Comparison of ENCODE assay signal across 2 cellular contexts in genomic region chr3:149388714-149389417, GRCh38.
TF ChIP-seq lines count a peak whose summit lies in the region.

No MANE protein-coding gene starts in this region.

TF ChIP-seq in HCT116, 20 proteins besides CTCF, POLR2A, EP300 and RAD21:
- no peak for TF ChIP-seq TCF7L2 (IDR thresholded peaks at IDR 0.05; ENCODE audit: borderline replicate concordance, extremely low read depth, insufficient read depth, insufficient read length)
- TF ChIP-seq, protein P1, sequence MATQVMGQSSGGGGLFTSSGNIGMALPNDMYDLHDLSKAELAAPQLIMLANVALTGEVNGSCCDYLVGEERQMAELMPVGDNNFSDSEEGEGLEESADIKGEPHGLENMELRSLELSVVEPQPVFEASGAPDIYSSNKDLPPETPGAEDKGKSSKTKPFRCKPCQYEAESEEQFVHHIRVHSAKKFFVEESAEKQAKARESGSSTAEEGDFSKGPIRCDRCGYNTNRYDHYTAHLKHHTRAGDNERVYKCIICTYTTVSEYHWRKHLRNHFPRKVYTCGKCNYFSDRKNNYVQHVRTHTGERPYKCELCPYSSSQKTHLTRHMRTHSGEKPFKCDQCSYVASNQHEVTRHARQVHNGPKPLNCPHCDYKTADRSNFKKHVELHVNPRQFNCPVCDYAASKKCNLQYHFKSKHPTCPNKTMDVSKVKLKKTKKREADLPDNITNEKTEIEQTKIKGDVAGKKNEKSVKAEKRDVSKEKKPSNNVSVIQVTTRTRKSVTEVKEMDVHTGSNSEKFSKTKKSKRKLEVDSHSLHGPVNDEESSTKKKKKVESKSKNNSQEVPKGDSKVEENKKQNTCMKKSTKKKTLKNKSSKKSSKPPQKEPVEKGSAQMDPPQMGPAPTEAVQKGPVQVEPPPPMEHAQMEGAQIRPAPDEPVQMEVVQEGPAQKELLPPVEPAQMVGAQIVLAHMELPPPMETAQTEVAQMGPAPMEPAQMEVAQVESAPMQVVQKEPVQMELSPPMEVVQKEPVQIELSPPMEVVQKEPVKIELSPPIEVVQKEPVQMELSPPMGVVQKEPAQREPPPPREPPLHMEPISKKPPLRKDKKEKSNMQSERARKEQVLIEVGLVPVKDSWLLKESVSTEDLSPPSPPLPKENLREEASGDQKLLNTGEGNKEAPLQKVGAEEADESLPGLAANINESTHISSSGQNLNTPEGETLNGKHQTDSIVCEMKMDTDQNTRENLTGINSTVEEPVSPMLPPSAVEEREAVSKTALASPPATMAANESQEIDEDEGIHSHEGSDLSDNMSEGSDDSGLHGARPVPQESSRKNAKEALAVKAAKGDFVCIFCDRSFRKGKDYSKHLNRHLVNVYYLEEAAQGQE (IDR thresholded peaks at IDR 0.05; ENCODE audit: low read depth): no peak
- no peak for TF ChIP-seq EGR1 (IDR thresholded peaks at IDR 0.05; ENCODE audit: low read depth)

TF ChIP-seq in HepG2, 621 proteins besides CTCF, POLR2A, EP300 and RAD21 (continues in another document):
- TF ChIP-seq FOXA3 (CRISPR knock-in tag; IDR thresholded peaks at IDR 0.05) (peak; percentile 51), CAMTA2 (CRISPR knock-in tag; IDR thresholded peaks at IDR 0.05; ENCODE audit: borderline replicate concordance) (no peak), ZBTB4 (CRISPR knock-in tag; IDR thresholded peaks at IDR 0.05; ENCODE audit: borderline replicate concordance) (no peak), ZBTB10 (CRISPR knock-in tag; IDR thresholded peaks at IDR 0.05; ENCODE audit: borderline replicate concordance) (no peak), ZNF276 (CRISPR knock-in tag; IDR thresholded peaks at IDR 0.05; ENCODE audit: low read depth) (no peak), MEIS2 (CRISPR knock-in tag; IDR thresholded peaks at IDR 0.05) (0 out of 2 replicates have a peak, but pooled peaks have one; percentile 39), ARNTL (CRISPR knock-in tag; IDR thresholded peaks at IDR 0.05) (0 out of 2 replicates have a peak, but pooled peaks have one; percentile 18), PCBP2 (optimal IDR thresholded peaks at IDR 0.05; ENCODE audit: low read depth, low read length, poor library complexity, severe bottlenecking) (no peak), ATF6 (CRISPR knock-in tag; conservative IDR thresholded peaks at IDR 0.05) (no peak), RELA (CRISPR knock-in tag; IDR thresholded peaks at IDR 0.05) (no peak), ZFP41 (CRISPR knock-in tag; IDR thresholded peaks at IDR 0.05; ENCODE audit: borderline replicate concordance) (no peak), ZNF570 (CRISPR knock-in tag; IDR thresholded peaks at IDR 0.05; ENCODE audit: borderline replicate concordance) (no peak), STAT5B (CRISPR knock-in tag; IDR thresholded peaks at IDR 0.05) (no peak), HOXA7 (CRISPR knock-in tag; IDR thresholded peaks at IDR 0.05) (no peak), ZNF564 (CRISPR knock-in tag; IDR thresholded peaks at IDR 0.05) (no peak), RBFOX2 (IDR thresholded peaks at IDR 0.05; ENCODE audit: low read depth, low read length) (peak; percentile 59; the same call in 1 of the 2 replicates), REPIN1 (CRISPR knock-in tag; IDR thresholded peaks at IDR 0.05; ENCODE audit: borderline replicate concordance, low read depth) (no peak), GFI1 (CRISPR knock-in tag; IDR thresholded peaks at IDR 0.05; ENCODE audit: borderline replicate concordance) (peak; percentile 35; the same call in 1 of the 2 replicates), KAT8 (CRISPR knock-in tag; IDR thresholded peaks at IDR 0.05) (0 out of 2 replicates have a peak, but pooled peaks have one; percentile 9), MATR3 (CRISPR knock-in tag; IDR thresholded peaks at IDR 0.05) (no peak), HOXA3 (CRISPR knock-in tag; IDR thresholded peaks at IDR 0.05) (0 out of 2 replicates have a peak, but pooled peaks have one; percentile 27), CBX1 (IDR thresholded peaks at IDR 0.05; ENCODE audit: low read depth) (no peak), SIX1 (CRISPR knock-in tag; IDR thresholded peaks at IDR 0.05; ENCODE audit: borderline replicate concordance) (no peak), SRSF1 (optimal IDR thresholded peaks at IDR 0.05; ENCODE audit: low read depth, low read length) (no peak), ZMYM3 (CRISPR knock-in tag; IDR thresholded peaks at IDR 0.05) (no peak), FOSL2 (CRISPR knock-in tag; IDR thresholded peaks at IDR 0.05) (peak; percentile 65), RNF2 (conservative IDR thresholded peaks at IDR 0.05; ENCODE audit: low read depth) (no peak), ZNF883 (CRISPR knock-in tag; IDR thresholded peaks at IDR 0.05; ENCODE audit: not compliant biosample characterization) (no peak)
- TF ChIP-seq, protein P2, sequence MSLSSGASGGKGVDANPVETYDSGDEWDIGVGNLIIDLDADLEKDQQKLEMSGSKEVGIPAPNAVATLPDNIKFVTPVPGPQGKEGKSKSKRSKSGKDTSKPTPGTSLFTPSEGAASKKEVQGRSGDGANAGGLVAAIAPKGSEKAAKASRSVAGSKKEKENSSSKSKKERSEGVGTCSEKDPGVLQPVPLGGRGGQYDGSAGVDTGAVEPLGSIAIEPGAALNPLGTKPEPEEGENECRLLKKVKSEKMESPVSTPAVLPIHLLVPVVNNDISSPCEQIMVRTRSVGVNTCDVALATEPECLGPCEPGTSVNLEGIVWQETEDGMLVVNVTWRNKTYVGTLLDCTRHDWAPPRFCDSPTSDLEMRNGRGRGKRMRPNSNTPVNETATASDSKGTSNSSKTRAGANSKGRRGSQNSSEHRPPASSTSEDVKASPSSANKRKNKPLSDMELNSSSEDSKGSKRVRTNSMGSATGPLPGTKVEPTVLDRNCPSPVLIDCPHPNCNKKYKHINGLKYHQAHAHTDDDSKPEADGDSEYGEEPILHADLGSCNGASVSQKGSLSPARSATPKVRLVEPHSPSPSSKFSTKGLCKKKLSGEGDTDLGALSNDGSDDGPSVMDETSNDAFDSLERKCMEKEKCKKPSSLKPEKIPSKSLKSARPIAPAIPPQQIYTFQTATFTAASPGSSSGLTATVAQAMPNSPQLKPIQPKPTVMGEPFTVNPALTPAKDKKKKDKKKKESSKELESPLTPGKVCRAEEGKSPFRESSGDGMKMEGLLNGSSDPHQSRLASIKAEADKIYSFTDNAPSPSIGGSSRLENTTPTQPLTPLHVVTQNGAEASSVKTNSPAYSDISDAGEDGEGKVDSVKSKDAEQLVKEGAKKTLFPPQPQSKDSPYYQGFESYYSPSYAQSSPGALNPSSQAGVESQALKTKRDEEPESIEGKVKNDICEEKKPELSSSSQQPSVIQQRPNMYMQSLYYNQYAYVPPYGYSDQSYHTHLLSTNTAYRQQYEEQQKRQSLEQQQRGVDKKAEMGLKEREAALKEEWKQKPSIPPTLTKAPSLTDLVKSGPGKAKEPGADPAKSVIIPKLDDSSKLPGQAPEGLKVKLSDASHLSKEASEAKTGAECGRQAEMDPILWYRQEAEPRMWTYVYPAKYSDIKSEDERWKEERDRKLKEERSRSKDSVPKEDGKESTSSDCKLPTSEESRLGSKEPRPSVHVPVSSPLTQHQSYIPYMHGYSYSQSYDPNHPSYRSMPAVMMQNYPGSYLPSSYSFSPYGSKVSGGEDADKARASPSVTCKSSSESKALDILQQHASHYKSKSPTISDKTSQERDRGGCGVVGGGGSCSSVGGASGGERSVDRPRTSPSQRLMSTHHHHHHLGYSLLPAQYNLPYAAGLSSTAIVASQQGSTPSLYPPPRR (CRISPR knock-in tag; IDR thresholded peaks at IDR 0.05; ENCODE audit: borderline replicate concordance): no peak
- TF ChIP-seq, protein P3, sequence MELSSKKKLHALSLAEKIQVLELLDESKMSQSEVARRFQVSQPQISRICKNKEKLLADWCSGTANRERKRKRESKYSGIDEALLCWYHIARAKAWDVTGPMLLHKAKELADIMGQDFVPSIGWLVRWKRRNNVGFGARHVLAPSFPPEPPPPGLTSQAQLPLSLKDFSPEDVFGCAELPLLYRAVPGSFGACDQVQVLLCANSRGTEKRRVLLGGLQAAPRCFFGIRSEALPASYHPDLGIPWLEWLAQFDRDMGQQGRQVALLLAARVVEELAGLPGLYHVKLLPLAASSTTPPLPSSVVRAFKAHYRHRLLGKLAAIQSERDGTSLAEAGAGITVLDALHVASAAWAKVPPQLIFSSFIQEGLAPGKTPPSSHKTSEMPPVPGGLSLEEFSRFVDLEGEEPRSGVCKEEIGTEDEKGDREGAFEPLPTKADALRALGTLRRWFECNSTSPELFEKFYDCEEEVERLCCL (CRISPR knock-in tag; IDR thresholded peaks at IDR 0.05; ENCODE audit: borderline replicate concordance): no peak
- TF ChIP-seq, protein P4, sequence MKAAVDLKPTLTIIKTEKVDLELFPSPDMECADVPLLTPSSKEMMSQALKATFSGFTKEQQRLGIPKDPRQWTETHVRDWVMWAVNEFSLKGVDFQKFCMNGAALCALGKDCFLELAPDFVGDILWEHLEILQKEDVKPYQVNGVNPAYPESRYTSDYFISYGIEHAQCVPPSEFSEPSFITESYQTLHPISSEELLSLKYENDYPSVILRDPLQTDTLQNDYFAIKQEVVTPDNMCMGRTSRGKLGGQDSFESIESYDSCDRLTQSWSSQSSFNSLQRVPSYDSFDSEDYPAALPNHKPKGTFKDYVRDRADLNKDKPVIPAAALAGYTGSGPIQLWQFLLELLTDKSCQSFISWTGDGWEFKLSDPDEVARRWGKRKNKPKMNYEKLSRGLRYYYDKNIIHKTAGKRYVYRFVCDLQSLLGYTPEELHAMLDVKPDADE (CRISPR knock-in tag; IDR thresholded peaks at IDR 0.05): no peak
